ENCODE assay signal across 26 cellular contexts in the genomic region with DNA sequence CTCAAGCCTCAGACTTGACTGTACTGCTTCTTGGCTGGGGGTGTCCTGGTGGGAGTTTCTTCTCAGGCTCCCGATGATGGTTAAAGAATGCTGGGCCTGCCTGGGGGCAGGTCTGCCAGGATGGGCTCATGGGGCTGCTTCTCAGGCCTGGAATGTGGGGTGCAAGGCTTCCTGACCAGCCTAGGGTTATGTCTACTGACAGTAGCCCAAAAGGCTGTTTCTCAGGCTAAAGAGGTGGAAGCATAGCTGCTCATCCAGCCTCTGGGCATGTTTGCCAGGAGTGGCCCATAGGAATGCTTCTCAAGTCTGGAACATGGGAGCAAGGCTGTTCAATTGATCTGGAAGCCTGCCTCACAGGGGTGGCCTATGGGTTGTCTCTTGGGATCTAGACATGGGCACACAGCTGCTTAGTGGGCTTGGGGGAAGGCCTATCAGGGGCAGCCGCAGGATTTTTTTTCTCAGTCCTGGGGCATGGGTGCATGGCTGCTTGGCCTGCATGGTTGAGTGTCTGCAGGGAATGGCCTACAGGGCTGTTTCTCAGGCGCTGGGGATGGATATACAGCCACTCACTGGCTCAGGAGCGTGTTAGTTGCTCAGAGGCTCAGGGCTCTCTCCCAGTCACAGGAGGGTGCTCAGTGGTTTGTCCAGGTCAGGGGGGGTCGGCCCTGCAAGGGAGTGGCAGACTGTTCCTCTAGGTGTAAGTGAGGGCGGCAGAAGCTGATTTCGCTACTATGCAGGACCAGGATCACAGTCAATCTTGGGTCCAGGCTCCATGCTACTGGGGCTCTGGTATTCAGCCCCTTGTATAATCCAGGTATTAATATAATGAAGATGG.
"Had no signal": no experiment of that assay in that cellular context is flagged by ENCODE, and none has a peak within 500 bp of the region (broad histone marks: within the 10 kb centered on the region; RNA-seq: fewer than 3 reads in every experiment).

No MANE protein-coding gene starts in this region.

- H2AFZ ChIP-seq: parathyroid adenoma had no signal

- H3K9me3 ChIP-seq: esophagus squamous epithelium, mucosa of descending colon, prostate gland, right atrium auricular region, sigmoid colon, thyroid gland had no signal

- DNase-seq: cortex of kidney; effector memory CD8-positive, alpha-beta T cell; erythroblast; esophagus squamous epithelium; foreskin melanocyte; glutamatergic neuron; hypothalamus; immature natural killer cell; mesenchymal stem cell; naive B cell; sigmoid colon; stimulated activated CD4-positive, alpha-beta T cell treated with anti-CD3 and anti-CD28 coated beads, Interleukin-15, amount 100 ng/mL, for 24 hours; stimulated activated CD4-positive, alpha-beta T cell treated with anti-CD3 and anti-CD28 coated beads, Interleukin-2, amount 100 ng/mL, for 48 hours; stimulated activated naive CD4-positive, alpha-beta T cell treated with Interleukin-2 at 50 U/mL for 16 hours; stomach; thyroid gland; trophoblast cell had no signal

- H3K4me3 ChIP-seq: esophagus squamous epithelium, lung, mucosa of descending colon, prostate gland, right atrium auricular region, sigmoid colon, stomach, thyroid gland had no signal

- H3K27me3 Mint-ChIP-seq: effector memory CD8-positive, alpha-beta T cell; naive B cell; natural killer cell treated with Interleukin-12 subunit alpha and Interleukin-12 subunit beta and Interleukin-15 and Interleukin-18, amount 100 ng/mL, for 72 hours had no signal

- H3K79me2 ChIP-seq: parathyroid adenoma had no signal

- H3K27me3 ChIP-seq: esophagus squamous epithelium, right atrium auricular region, sigmoid colon, stomach, thyroid gland had no signal

- H3K9ac ChIP-seq: parathyroid adenoma had no signal

- ATAC-seq: effector memory CD8-positive, alpha-beta T cell; left lobe of liver; mucosa of descending colon had no signal

- H3K9me3 Mint-ChIP-seq: mesothelial cell of epicardium, neural crest cell had no signal

- H3K27ac Mint-ChIP-seq: effector memory CD8-positive, alpha-beta T cell; immature natural killer cell; mesothelial cell of epicardium; naive B cell; natural killer cell treated with Interleukin-12 subunit alpha and Interleukin-12 subunit beta and Interleukin-15 and Interleukin-18, amount 100 ng/mL, for 72 hours had no signal

- H3K27ac ChIP-seq: esophagus squamous epithelium, parathyroid adenoma, prostate gland, right atrium auricular region, sigmoid colon, stomach, thyroid gland had no signal

- H3K4me3 Mint-ChIP-seq: effector memory CD8-positive, alpha-beta T cell; immature natural killer cell; mesothelial cell of epicardium; natural killer cell treated with Interleukin-12 subunit alpha and Interleukin-12 subunit beta and Interleukin-15 and Interleukin-18, amount 100 ng/mL, for 72 hours; neural crest cell had no signal

- H3K36me3 Mint-ChIP-seq: immature natural killer cell, mesothelial cell of epicardium, naive B cell had no signal

- H3K4me1 Mint-ChIP-seq: immature natural killer cell, naive B cell, neural crest cell had no signal

- H3K4me1 ChIP-seq: esophagus squamous epithelium, parathyroid adenoma, prostate gland, right atrium auricular region, sigmoid colon, stomach, thyroid gland had no signal

- H3K36me3 ChIP-seq: esophagus squamous epithelium, prostate gland, right atrium auricular region, sigmoid colon, stomach, thyroid gland had no signal
